ENCODE assay signal across 1 cellular context in the genomic region with DNA sequence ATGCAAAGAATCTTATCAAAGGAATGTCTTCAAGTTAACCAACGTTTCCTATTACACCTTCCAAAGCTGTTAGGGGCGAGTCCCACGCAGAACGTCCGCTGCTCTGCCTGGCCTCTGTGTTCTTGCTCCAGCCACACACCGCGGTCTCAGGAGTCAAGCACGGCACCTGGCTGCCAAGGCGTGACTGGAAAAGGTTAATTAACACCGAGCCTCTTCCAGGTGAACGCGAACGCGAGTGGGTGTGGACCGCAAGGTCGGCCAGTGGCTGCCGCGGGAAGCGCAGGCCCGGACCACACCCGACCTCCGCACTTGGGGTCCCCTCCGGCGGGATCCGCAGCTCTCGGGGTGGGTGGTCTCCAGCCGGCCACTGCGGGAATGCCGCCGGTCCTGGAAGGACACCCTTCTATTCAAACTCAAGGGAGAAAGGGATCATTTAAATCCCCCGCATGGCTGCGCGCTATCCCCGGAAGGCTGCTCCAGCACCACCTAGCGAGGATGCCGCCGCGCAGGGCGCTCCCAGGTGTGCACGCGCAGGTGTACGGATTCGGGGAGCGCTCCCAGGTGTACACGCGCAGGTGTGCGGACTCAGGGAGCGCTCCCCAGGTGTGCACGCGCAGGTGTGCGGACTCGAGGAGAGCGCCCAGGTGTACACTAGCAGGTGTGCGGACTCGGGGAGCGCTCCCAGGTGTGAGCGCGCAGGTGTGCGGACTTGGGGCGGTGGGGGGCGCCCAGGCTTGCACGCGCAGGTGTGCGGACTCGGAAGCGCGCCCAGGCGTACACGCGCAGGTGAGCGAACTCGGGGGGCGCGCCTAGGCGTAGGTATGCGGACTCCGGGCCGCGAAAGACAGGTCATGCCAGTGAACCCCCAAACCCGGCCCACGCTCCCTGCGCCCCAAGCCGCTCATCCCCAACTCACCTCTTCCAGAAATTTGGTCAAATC.
TF ChIP-seq lines count a peak whose summit lies in the region.

No MANE protein-coding gene starts in this region.

TF ChIP-seq in HepG2, 621 proteins besides CTCF, POLR2A, EP300 and RAD21 (continued from another document and continues in another):
- TF ChIP-seq CBFB (CRISPR knock-in tag; IDR thresholded peaks at IDR 0.05) (peak; percentile 38; the same call in 1 of the 2 replicates), BORCS8-MEF2B (CRISPR knock-in tag; IDR thresholded peaks at IDR 0.05) (no peak), BATF2 (CRISPR knock-in tag; IDR thresholded peaks at IDR 0.05) (no peak), NRL (CRISPR knock-in tag; IDR thresholded peaks at IDR 0.05; ENCODE audit: borderline replicate concordance) (0 out of 2 replicates have a peak, but pooled peaks have one; percentile 28), ETV6 (CRISPR knock-in tag; conservative IDR thresholded peaks at IDR 0.05) (0 out of 2 replicates have a peak, but pooled peaks have one; percentile 13), GABPB1 (CRISPR knock-in tag; IDR thresholded peaks at IDR 0.05) (0 out of 2 replicates have a peak, but pooled peaks have one; percentile 25), JARID2 (CRISPR knock-in tag; IDR thresholded peaks at IDR 0.05; ENCODE audit: insufficient replicate concordance) (no peak), ZSCAN25 (CRISPR knock-in tag; IDR thresholded peaks at IDR 0.05) (no peak), ARID2 (CRISPR knock-in tag; IDR thresholded peaks at IDR 0.05; ENCODE audit: borderline replicate concordance) (0 out of 2 replicates have a peak, but pooled peaks have one; percentile 34), GATAD2A (CRISPR knock-in tag; IDR thresholded peaks at IDR 0.05) (peak; percentile 78), ZNF775 (CRISPR knock-in tag; IDR thresholded peaks at IDR 0.05; ENCODE audit: borderline replicate concordance) (no peak), ZNF768 (CRISPR knock-in tag; IDR thresholded peaks at IDR 0.05) (peak; percentile 39; the same call in 1 of the 2 replicates), ZNF788 (CRISPR knock-in tag; IDR thresholded peaks at IDR 0.05; ENCODE audit: borderline replicate concordance) (peak; percentile 26; the same call in 1 of the 2 replicates), NFKBIZ (CRISPR knock-in tag; IDR thresholded peaks at IDR 0.05) (no peak), ZNF354B (CRISPR knock-in tag; IDR thresholded peaks at IDR 0.05) (0 out of 2 replicates have a peak, but pooled peaks have one; percentile 16), SCMH1 (CRISPR knock-in tag; IDR thresholded peaks at IDR 0.05; ENCODE audit: borderline replicate concordance) (no peak), ELF3 (CRISPR knock-in tag; IDR thresholded peaks at IDR 0.05) (peak; percentile 1; the same call in 1 of the 2 replicates), HDAC2 (CRISPR knock-in tag; IDR thresholded peaks at IDR 0.05) (peak; percentile 43; the same call in 1 of the 2 replicates), ZNF605 (CRISPR knock-in tag; IDR thresholded peaks at IDR 0.05) (0 out of 2 replicates have a peak, but pooled peaks have one; percentile 4), SOX6 (IDR thresholded peaks at IDR 0.05) (no peak), SOX6 (CRISPR knock-in tag; IDR thresholded peaks at IDR 0.05) (peak; percentile 42), ZNF24 (IDR thresholded peaks at IDR 0.05) (no peak), KDM3A (CRISPR knock-in tag; IDR thresholded peaks at IDR 0.05; ENCODE audit: low read depth) (no peak), ARNT (IDR thresholded peaks at IDR 0.05) (no peak), HES4 (CRISPR knock-in tag; IDR thresholded peaks at IDR 0.05; ENCODE audit: borderline replicate concordance) (peak; percentile 62; the same call in 1 of the 2 replicates), ZNF136 (CRISPR knock-in tag; IDR thresholded peaks at IDR 0.05; ENCODE audit: low read depth) (no peak), ZNF20 (CRISPR knock-in tag; IDR thresholded peaks at IDR 0.05) (no peak), YY1 (IDR thresholded peaks at IDR 0.05; ENCODE audit: insufficient read depth, insufficient replicate concordance, low read depth, low read length) (peak; percentile 15), AGO1 (IDR thresholded peaks at IDR 0.05; ENCODE audit: low read depth, low read length, poor library complexity, severe bottlenecking) (peak; percentile 13), ZNF362 (CRISPR knock-in tag; IDR thresholded peaks at IDR 0.05; ENCODE audit: borderline replicate concordance) (0 out of 2 replicates have a peak, but pooled peaks have one; percentile 22), TEAD3 (CRISPR knock-in tag; optimal IDR thresholded peaks at IDR 0.05; ENCODE audit: borderline replicate concordance) (peak; percentile 21), KDM4B (CRISPR knock-in tag; IDR thresholded peaks at IDR 0.05) (no peak), ZNF367 (CRISPR knock-in tag; IDR thresholded peaks at IDR 0.05; ENCODE audit: borderline replicate concordance) (peak; percentile 97), KAT8 (CRISPR knock-in tag; IDR thresholded peaks at IDR 0.05) (0 out of 2 replicates have a peak, but pooled peaks have one; percentile 40), ZNF253 (CRISPR knock-in tag; IDR thresholded peaks at IDR 0.05; ENCODE audit: borderline replicate concordance) (no peak), RBFOX2 (IDR thresholded peaks at IDR 0.05; ENCODE audit: low read depth, low read length) (peak; percentile 50; the same call in 1 of the 2 replicates), ZNF280D (CRISPR knock-in tag; IDR thresholded peaks at IDR 0.05) (peak; percentile 25), ZNF710 (CRISPR knock-in tag; IDR thresholded peaks at IDR 0.05; ENCODE audit: borderline replicate concordance) (peak; percentile 53; the same call in 1 of the 2 replicates), GATAD1 (CRISPR knock-in tag; IDR thresholded peaks at IDR 0.05) (no peak), BCL6 (CRISPR knock-in tag; IDR thresholded peaks at IDR 0.05) (peak; percentile 5; the same call in 1 of the 2 replicates), ZFX (CRISPR knock-in tag; IDR thresholded peaks at IDR 0.05; ENCODE audit: low read depth) (peak; percentile 59; the same call in 1 of the 2 replicates), ZMAT3 (CRISPR knock-in tag; conservative IDR thresholded peaks at IDR 0.05) (peak; percentile 62; the same call in 1 of the 2 replicates), ZNF737 (CRISPR knock-in tag; IDR thresholded peaks at IDR 0.05; ENCODE audit: borderline replicate concordance) (no peak), ISX (CRISPR knock-in tag; conservative IDR thresholded peaks at IDR 0.05) (no peak), ZNF616 (CRISPR knock-in tag; IDR thresholded peaks at IDR 0.05; ENCODE audit: low read depth) (0 out of 2 replicates have a peak, but pooled peaks have one; percentile 18)
- TF ChIP-seq, protein P1, sequence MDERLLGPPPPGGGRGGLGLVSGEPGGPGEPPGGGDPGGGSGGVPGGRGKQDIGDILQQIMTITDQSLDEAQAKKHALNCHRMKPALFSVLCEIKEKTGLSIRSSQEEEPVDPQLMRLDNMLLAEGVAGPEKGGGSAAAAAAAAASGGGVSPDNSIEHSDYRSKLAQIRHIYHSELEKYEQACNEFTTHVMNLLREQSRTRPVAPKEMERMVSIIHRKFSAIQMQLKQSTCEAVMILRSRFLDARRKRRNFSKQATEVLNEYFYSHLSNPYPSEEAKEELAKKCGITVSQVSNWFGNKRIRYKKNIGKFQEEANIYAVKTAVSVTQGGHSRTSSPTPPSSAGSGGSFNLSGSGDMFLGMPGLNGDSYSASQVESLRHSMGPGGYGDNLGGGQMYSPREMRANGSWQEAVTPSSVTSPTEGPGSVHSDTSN (CRISPR knock-in tag; IDR thresholded peaks at IDR 0.05), result no peak
- TF ChIP-seq, protein P2, sequence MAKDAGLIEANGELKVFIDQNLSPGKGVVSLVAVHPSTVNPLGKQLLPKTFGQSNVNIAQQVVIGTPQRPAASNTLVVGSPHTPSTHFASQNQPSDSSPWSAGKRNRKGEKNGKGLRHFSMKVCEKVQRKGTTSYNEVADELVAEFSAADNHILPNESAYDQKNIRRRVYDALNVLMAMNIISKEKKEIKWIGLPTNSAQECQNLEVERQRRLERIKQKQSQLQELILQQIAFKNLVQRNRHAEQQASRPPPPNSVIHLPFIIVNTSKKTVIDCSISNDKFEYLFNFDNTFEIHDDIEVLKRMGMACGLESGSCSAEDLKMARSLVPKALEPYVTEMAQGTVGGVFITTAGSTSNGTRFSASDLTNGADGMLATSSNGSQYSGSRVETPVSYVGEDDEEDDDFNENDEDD (CRISPR knock-in tag; IDR thresholded peaks at IDR 0.05; ENCODE audit: borderline replicate concordance), result peak; percentile 46; the same call in 1 of the 2 replicates
- TF ChIP-seq, protein P3, sequence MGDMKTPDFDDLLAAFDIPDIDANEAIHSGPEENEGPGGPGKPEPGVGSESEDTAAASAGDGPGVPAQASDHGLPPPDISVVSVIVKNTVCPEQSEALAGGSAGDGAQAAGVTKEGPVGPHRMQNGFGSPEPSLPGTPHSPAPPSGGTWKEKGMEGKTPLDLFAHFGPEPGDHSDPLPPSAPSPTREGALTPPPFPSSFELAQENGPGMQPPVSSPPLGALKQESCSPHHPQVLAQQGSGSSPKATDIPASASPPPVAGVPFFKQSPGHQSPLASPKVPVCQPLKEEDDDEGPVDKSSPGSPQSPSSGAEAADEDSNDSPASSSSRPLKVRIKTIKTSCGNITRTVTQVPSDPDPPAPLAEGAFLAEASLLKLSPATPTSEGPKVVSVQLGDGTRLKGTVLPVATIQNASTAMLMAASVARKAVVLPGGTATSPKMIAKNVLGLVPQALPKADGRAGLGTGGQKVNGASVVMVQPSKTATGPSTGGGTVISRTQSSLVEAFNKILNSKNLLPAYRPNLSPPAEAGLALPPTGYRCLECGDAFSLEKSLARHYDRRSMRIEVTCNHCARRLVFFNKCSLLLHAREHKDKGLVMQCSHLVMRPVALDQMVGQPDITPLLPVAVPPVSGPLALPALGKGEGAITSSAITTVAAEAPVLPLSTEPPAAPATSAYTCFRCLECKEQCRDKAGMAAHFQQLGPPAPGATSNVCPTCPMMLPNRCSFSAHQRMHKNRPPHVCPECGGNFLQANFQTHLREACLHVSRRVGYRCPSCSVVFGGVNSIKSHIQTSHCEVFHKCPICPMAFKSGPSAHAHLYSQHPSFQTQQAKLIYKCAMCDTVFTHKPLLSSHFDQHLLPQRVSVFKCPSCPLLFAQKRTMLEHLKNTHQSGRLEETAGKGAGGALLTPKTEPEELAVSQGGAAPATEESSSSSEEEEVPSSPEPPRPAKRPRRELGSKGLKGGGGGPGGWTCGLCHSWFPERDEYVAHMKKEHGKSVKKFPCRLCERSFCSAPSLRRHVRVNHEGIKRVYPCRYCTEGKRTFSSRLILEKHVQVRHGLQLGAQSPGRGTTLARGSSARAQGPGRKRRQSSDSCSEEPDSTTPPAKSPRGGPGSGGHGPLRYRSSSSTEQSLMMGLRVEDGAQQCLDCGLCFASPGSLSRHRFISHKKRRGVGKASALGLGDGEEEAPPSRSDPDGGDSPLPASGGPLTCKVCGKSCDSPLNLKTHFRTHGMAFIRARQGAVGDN (CRISPR knock-in tag; IDR thresholded peaks at IDR 0.05), result peak; percentile 70
- TF ChIP-seq, protein P4, sequence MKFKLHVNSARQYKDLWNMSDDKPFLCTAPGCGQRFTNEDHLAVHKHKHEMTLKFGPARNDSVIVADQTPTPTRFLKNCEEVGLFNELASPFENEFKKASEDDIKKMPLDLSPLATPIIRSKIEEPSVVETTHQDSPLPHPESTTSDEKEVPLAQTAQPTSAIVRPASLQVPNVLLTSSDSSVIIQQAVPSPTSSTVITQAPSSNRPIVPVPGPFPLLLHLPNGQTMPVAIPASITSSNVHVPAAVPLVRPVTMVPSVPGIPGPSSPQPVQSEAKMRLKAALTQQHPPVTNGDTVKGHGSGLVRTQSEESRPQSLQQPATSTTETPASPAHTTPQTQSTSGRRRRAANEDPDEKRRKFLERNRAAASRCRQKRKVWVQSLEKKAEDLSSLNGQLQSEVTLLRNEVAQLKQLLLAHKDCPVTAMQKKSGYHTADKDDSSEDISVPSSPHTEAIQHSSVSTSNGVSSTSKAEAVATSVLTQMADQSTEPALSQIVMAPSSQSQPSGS (CRISPR knock-in tag; IDR thresholded peaks at IDR 0.05), result peak; percentile 18; the same call in 1 of the 2 replicates
